Comparison of ENCODE assay signal across 11 cellular contexts in the genomic region with DNA sequence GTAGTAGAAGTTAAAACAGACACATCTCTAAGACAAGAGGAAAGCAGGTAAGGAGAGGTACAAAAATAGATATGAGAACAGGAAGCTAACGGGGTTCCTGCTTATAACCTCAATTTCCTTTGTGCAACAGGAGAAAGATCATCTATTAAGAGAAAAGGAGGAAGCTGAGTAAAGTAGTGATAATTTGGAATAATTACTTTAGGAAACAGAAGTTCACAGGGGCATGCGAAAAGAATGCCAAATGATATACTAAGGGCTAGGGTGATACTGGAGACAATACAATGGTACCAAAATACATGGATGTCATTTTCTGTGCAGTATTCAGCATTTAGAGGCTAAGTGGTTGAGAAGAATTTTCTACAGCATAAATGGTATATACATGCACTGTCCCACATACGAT.
DNase-seq lines count a peak whose midpoint lies in the region; ATAC-seq, FAIRE-seq and TF ChIP-seq lines count a peak whose summit lies in the region.
"Had no signal": no experiment of that assay in that cellular context is flagged by ENCODE, and none has a peak within 500 bp of the region (broad histone marks: within the 10 kb centered on the region; RNA-seq: fewer than 3 reads in every experiment).

No MANE protein-coding gene starts in this region.

- intact Hi-C loops in OCI-LY7 (cut with micrococcal nuclease; ENCODE audit: unreplicated experiment), result loop anchor here (2.0 kb wide), 2 partner anchors 17 to 25 kb away; no protein-coding TSS in a partner anchor
- intact Hi-C loops in left lung (cut with DNase I), result no loop called here

- H3K9ac ChIP-seq in DND-41 (ENCODE audit: low read depth, low read length), result no peak overlapping the region

- H3K27ac ChIP-seq in DND-41 (ENCODE audit: low read length) (peak overlapping the region; percentile 46), OCI-LY7 (ENCODE audit: low read depth, low read length, poor library complexity, severe bottlenecking) (peak overlapping the region; percentile 46), left lung (peak overlapping the region; percentile 16 to 81)

- no peak for FAIRE-seq in D721Med (lab: Jason Lieb, UNC)
- FAIRE-seq: G401.6, keratinocyte had no signal

- CTCF ChIA-PET in OCI-LY7 (lab: Charles Lee; ENCODE audit: unreplicated experiment), result interaction anchor here (0.9 kb wide), 1 partner anchor 14 kb away, joined by 3 read pairs; no protein-coding TSS in a partner anchor

- TF ChIP-seq CTCF in DND-41 (IDR thresholded peaks at IDR 0.05; ENCODE audit: borderline replicate concordance, extremely low read depth, low read length, poor library complexity, severe bottlenecking) (no peak), OCI-LY7 (conservative IDR thresholded peaks at IDR 0.05; ENCODE audit: low read length) (no peak), left lung (IDR thresholded peaks at IDR 0.05) (no peak), D721Med (IDR thresholded peaks at IDR 0.05; ENCODE audit: insufficient read depth, missing control alignments) (no peak)

- H2AFZ ChIP-seq in DND-41 (ENCODE audit: low read depth, low read length) (no peak overlapping the region), OCI-LY7 (ENCODE audit: low read length) (no peak overlapping the region)

- H3K4me1 ChIP-seq in DND-41 (ENCODE audit: insufficient read depth, low read length), result peaks cover 68% of the 10 kb centered on the region
- peaks cover 74% of the 10 kb centered on the region for H3K4me1 ChIP-seq in OCI-LY7 (ENCODE audit: insufficient read depth, low read length, poor library complexity, severe bottlenecking)
- H3K4me1 ChIP-seq in left lung, result peaks cover 5 to 74% of the 10 kb centered on the region in 2 donors

- H3K79me2 ChIP-seq in DND-41 (ENCODE audit: insufficient read depth, low read length) (peaks cover 98% of the 10 kb centered on the region), OCI-LY7 (ENCODE audit: insufficient read depth, low read depth, low read length) (peaks cover 100% of the 10 kb centered on the region)

- H3K9me3 ChIP-seq in DND-41 (ENCODE audit: insufficient read depth, low read length, severe bottlenecking), result no peaks in the 10 kb centered on the region
- H3K9me3 ChIP-seq in OCI-LY7 (ENCODE audit: low read length), result peaks cover 11% of the 10 kb centered on the region; the same call in 1 of the 2 replicates
- no peaks in the 10 kb centered on the region for H3K9me3 ChIP-seq in left lung

- H3K4me3 ChIP-seq in DND-41 (ENCODE audit: low read depth in 1 of 2, low read length in 2 of 2), result no peak overlapping the region
- peak overlapping the region; percentile 36 for H3K4me3 ChIP-seq in OCI-LY7 (ENCODE audit: low read depth, low read length, poor library complexity, severe bottlenecking)
- no peak overlapping the region for H3K4me3 ChIP-seq in left lung

- peak; percentile 46 for ATAC-seq in DND-41 (ENCODE audit: insufficient read depth, low read depth)
- peak; percentile 34 for ATAC-seq in GM21447 (IDR thresholded peaks at IDR 0.05; ENCODE audit: unreplicated experiment)
- no peak for ATAC-seq in left lung
- no peak for ATAC-seq in GM21515 (IDR thresholded peaks at IDR 0.05; ENCODE audit: unreplicated experiment)

- BruUV-seq in OCI-LY7 (replicated peaks; lab: Mats Ljungman, UMichigan), result no TSS peak

- POLR2A ChIA-PET in OCI-LY7 (lab: Charles Lee), result interaction anchor here (0.5 to 7.5 kb wide), 7 partner anchors 11 to 27 kb away, joined by 4 to 53 read pairs (median 5); no protein-coding TSS in a partner anchor

- H3K36me3 ChIP-seq in DND-41 (ENCODE audit: insufficient read depth, low read length) (no peaks in the 10 kb centered on the region), OCI-LY7 (ENCODE audit: insufficient read depth, low read length) (peaks cover 53% of the 10 kb centered on the region), left lung (no peaks in the 10 kb centered on the region)

- H3K27me3 ChIP-seq in DND-41 (ENCODE audit: insufficient read depth, low read length, poor library complexity) (no peaks in the 10 kb centered on the region), left lung (no peaks in the 10 kb centered on the region)

- no peaks in the 10 kb centered on the region for H3K9me2 ChIP-seq in OCI-LY7 (ENCODE audit: insufficient read depth, low read length)

- DNase-seq in DND-41 (no peak), OCI-LY7 (ENCODE audit: low spot score) (no peak), left lung (no peak), D721Med (ENCODE audit: insufficient read length, low spot score) (no peak), amniotic stem cell (lab: John Stamatoyannopoulos, UW) (no peak), HT-29 (ENCODE audit: low spot score) (no peak)
- DNase-seq: NCI-H2029 treated with DMSO at 0.1 percent for 48 hours had no signal

- H4K20me1 ChIP-seq in DND-41 (ENCODE audit: insufficient read depth, low read length), result peaks cover 38% of the 10 kb centered on the region
- H4K20me1 ChIP-seq in OCI-LY7 (ENCODE audit: insufficient read depth, low read length), result peaks cover 35% of the 10 kb centered on the region

- H3K4me2 ChIP-seq in DND-41 (ENCODE audit: insufficient read depth, low read length) (peak overlapping the region; percentile 5; the same call in 1 of the 2 replicates), OCI-LY7 (ENCODE audit: low read length) (peak overlapping the region; percentile 71)

Comparison
In these comparisons a context has a peak if more than half of its experiments do, and no peak if none do; other contexts are left out.
1. ATAC-seq: peak in DND-41 (single experiment) and GM21447 (single experiment); none in left lung (single experiment) and GM21515 (single experiment).
2. Peak in every context shown above with its lines, with median percentiles within 50 percentile points of each other: H3K27ac ChIP-seq.